ENCODE assay signal across 16 cellular contexts in the genomic region with DNA sequence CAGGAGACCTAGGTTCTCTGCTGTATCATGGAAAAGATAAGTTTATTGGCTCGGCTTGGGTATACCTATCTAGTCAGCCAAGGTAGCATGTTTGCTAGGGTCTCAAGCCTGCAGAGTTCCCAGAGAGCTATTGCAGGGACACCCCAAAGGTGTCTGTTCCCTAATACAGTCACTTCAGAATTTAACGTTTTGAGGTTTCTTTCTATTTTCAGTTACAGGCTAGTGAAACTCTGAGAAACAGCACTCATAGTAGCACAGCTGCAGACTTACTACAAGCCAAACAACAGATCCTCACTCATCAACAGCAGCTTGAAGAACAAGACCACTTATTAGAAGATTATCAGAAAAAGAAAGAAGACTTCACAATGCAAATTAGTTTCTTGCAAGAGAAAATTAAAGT. TPM values are rescaled to one million over a fixed set of nuclear protein-coding genes. Genes with fewer than 3 reads are reported as not detected.
DNase-seq lines count a peak whose midpoint lies in the region; ATAC-seq, FAIRE-seq and TF ChIP-seq lines count a peak whose summit lies in the region.
"Had no signal": no experiment of that assay in that cellular context is flagged by ENCODE, and none has a peak within 500 bp of the region (broad histone marks: within the 10 kb centered on the region; RNA-seq: fewer than 3 reads in every experiment).

No MANE protein-coding gene starts in this region.

- H3K27me3 ChIP-seq in KMS-11 (ENCODE audit: insufficient read depth, low read depth) = no peaks in the 10 kb centered on the region
- no peaks in the 10 kb centered on the region for H3K27me3 ChIP-seq in esophagus squamous epithelium

- H4K20me1 ChIP-seq in KMS-11 (ENCODE audit: insufficient read depth) = no peaks in the 10 kb centered on the region

- H3K36me3 Mint-ChIP-seq in activated T-helper 1 cell treated with anti-CD3 and anti-CD28 coated beads, Interleukin-12 subunit alpha, Interleukin-12 subunit beta, Interleukin-2, Interleukin-4 antibody, amounts not matched to agents 30 ng/mL and 10 ng/mL and 1 ng/mL, durations not matched to agents 14 hours and 24 hours and 36 hours (ENCODE audit: low read depth) = peaks cover 16% of the 10 kb centered on the region

- peaks cover 4% of the 10 kb centered on the region for H3K4me1 Mint-ChIP-seq in activated T-helper 1 cell treated with anti-CD3 and anti-CD28 coated beads, Interleukin-12 subunit alpha, Interleukin-12 subunit beta, Interleukin-2, Interleukin-4 antibody, amounts not matched to agents 30 ng/mL and 10 ng/mL and 1 ng/mL, durations not matched to agents 14 hours and 24 hours and 36 hours (ENCODE audit: low read depth)
- H3K4me1 Mint-ChIP-seq: activated naive CD8-positive, alpha-beta T cell treated with anti-CD3 and anti-CD28 coated beads for 36 hours had no signal

- H3K4me3 ChIP-seq in KMS-11 (IDR thresholded peaks at IDR 0.05; ENCODE audit: insufficient read depth, low read depth, low read length) = no peak overlapping the region
- H3K4me3 ChIP-seq in kidney (ENCODE audit: low read length in 2 of 2) = no peak overlapping the region
- H3K4me3 ChIP-seq in esophagus squamous epithelium = no peak overlapping the region
- H3K4me3 ChIP-seq: lung, thoracic aorta had no signal

- ATAC-seq in GM18511 (IDR thresholded peaks at IDR 0.05; ENCODE audit: unreplicated experiment) (peak; percentile 95), GM21360 (IDR thresholded peaks at IDR 0.05; ENCODE audit: unreplicated experiment) (peak; percentile 92), HG02981 (IDR thresholded peaks at IDR 0.05; ENCODE audit: unreplicated experiment) (peak; percentile 88)

- peak overlapping the region; percentile 88 for H3K4me2 ChIP-seq in KMS-11

- H3K79me2 ChIP-seq in KMS-11 (ENCODE audit: insufficient read depth, low read depth) = no peaks in the 10 kb centered on the region; the same call in 1 of the 2 replicates

- no peak overlapping the region for H3K4me3 Mint-ChIP-seq in activated T-helper 1 cell treated with anti-CD3 and anti-CD28 coated beads, Interleukin-12 subunit alpha, Interleukin-12 subunit beta, Interleukin-2, Interleukin-4 antibody, amounts not matched to agents 30 ng/mL and 10 ng/mL and 1 ng/mL, durations not matched to agents 14 hours and 24 hours and 36 hours
- H3K4me3 Mint-ChIP-seq: activated naive CD8-positive, alpha-beta T cell treated with anti-CD3 and anti-CD28 coated beads for 36 hours; IgD-negative memory B cell had no signal

- H3K9ac ChIP-seq in KMS-11 (peak overlapping the region; percentile 34), kidney (ENCODE audit: low read length in 2 of 2) (no peak overlapping the region)

- H2AFZ ChIP-seq in KMS-11 (ENCODE audit: low read depth) = peak overlapping the region; percentile 9; the same call in 1 of the 2 replicates

- H3K4me1 ChIP-seq in KMS-11 (ENCODE audit: low read depth, poor library complexity, severe bottlenecking) = peaks cover 77% of the 10 kb centered on the region
- no peaks in the 10 kb centered on the region for H3K4me1 ChIP-seq in kidney (ENCODE audit: control insufficient read depth in 1 of 2, insufficient read depth in 1 of 2, low read depth in 1 of 2, low read length in 2 of 2)
- H3K4me1 ChIP-seq in esophagus squamous epithelium = no peaks in the 10 kb centered on the region

- H3K27ac ChIP-seq in KMS-11 = peak overlapping the region; percentile 77
- H3K27ac ChIP-seq in kidney (ENCODE audit: low read depth in 2 of 2, low read length in 2 of 2) = no peak overlapping the region
- H3K27ac ChIP-seq in esophagus squamous epithelium = no peak overlapping the region
- H3K27ac ChIP-seq: thoracic aorta had no signal

- no peak for FAIRE-seq in kidney (lab: Jason Lieb, UNC)
- FAIRE-seq: frontal cortex had no signal

- H3K9me3 ChIP-seq in kidney (ENCODE audit: control insufficient read depth in 1 of 2, low read length in 2 of 2) (no peaks in the 10 kb centered on the region), esophagus squamous epithelium (no peaks in the 10 kb centered on the region)
- H3K9me3 ChIP-seq: thoracic aorta had no signal

- TF ChIP-seq CTCF in KMS-11 (conservative IDR thresholded peaks at IDR 0.05; ENCODE audit: low read depth, low read length) (no peak), kidney (IDR thresholded peaks at IDR 0.05; ENCODE audit: borderline replicate concordance, extremely low read depth, insufficient read depth) (no peak), esophagus squamous epithelium (IDR thresholded peaks at IDR 0.05) (no peak)

- H3K27ac Mint-ChIP-seq in activated T-helper 1 cell treated with anti-CD3 and anti-CD28 coated beads, Interleukin-12 subunit alpha, Interleukin-12 subunit beta, Interleukin-2, Interleukin-4 antibody, amounts not matched to agents 30 ng/mL and 10 ng/mL and 1 ng/mL, durations not matched to agents 14 hours and 24 hours and 36 hours = no peak overlapping the region
- H3K27ac Mint-ChIP-seq: activated naive CD8-positive, alpha-beta T cell treated with anti-CD3 and anti-CD28 coated beads for 36 hours; IgD-negative memory B cell had no signal

- WGBS in esophagus squamous epithelium, 2 donors = 50 to 68% methylated on average over 2 of the region's 2 CpGs

- no peaks in the 10 kb centered on the region for H3K27me3 Mint-ChIP-seq in activated T-helper 1 cell treated with anti-CD3 and anti-CD28 coated beads, Interleukin-12 subunit alpha, Interleukin-12 subunit beta, Interleukin-2, Interleukin-4 antibody, amounts not matched to agents 30 ng/mL and 10 ng/mL and 1 ng/mL, durations not matched to agents 14 hours and 24 hours and 36 hours (ENCODE audit: insufficient read depth)
- H3K27me3 Mint-ChIP-seq: activated naive CD8-positive, alpha-beta T cell treated with anti-CD3 and anti-CD28 coated beads for 36 hours; IgD-negative memory B cell had no signal

- intact Hi-C loops in activated T-helper 1 cell treated with anti-CD3 and anti-CD28 coated beads, Interleukin-12 subunit alpha, Interleukin-12 subunit beta, Interleukin-2, Interleukin-4 antibody, amounts not matched to agents 30 ng/mL and 10 ng/mL and 1 ng/mL, durations not matched to agents 14 hours and 24 hours and 36 hours (cut with micrococcal nuclease) = no loop called here
- intact Hi-C loops in kidney (cut with DNase I) (no loop called here), esophagus squamous epithelium (cut with DNase I) (no loop called here)

- no peaks in the 10 kb centered on the region for H3K36me3 ChIP-seq in KMS-11 (ENCODE audit: insufficient read depth)
- peaks cover 12 to 36% of the 10 kb centered on the region in 2 donors for H3K36me3 ChIP-seq in kidney (ENCODE audit: control insufficient read depth in 1 of 2, insufficient read depth in 2 of 2, low read length in 2 of 2)
- peaks cover 0 to 88% (median 11%) of the 10 kb centered on the region in 3 donors for H3K36me3 ChIP-seq in esophagus squamous epithelium

- no peak for DNase-seq in activated T-helper 1 cell treated with anti-CD3 and anti-CD28 coated beads, Interleukin-12 subunit alpha, Interleukin-12 subunit beta, Interleukin-2, Interleukin-4 antibody, amounts not matched to agents 30 ng/mL and 10 ng/mL and 1 ng/mL, durations not matched to agents 14 hours and 24 hours and 36 hours (ENCODE audit: low spot score)
- DNase-seq in foreskin melanocyte (no peak), kidney (no peak), esophagus squamous epithelium (lab: John Stamatoyannopoulos, UW) (no peak)
- DNase-seq: activated CD4-positive, alpha-beta T cell treated with anti-CD3 and anti-CD28 coated beads, Interleukin-2, amount 50 U/mL, for 48 hours; activated naive CD8-positive, alpha-beta T cell treated with anti-CD3 and anti-CD28 coated beads for 36 hours; dermis blood vessel endothelial cell; NCI-H526 treated with DMSO at 0.1 percent for 48 hours had no signal

- TF ChIP-seq POLR2A in esophagus squamous epithelium (IDR thresholded peaks at IDR 0.05) = no peak

- no peaks in the 10 kb centered on the region for H3K9me3 Mint-ChIP-seq in activated T-helper 1 cell treated with anti-CD3 and anti-CD28 coated beads, Interleukin-12 subunit alpha, Interleukin-12 subunit beta, Interleukin-2, Interleukin-4 antibody, amounts not matched to agents 30 ng/mL and 10 ng/mL and 1 ng/mL, durations not matched to agents 14 hours and 24 hours and 36 hours
- H3K9me3 Mint-ChIP-seq: activated naive CD8-positive, alpha-beta T cell treated with anti-CD3 and anti-CD28 coated beads for 36 hours; IgD-negative memory B cell had no signal

RNA-seq across cellular contexts. Expression of gene AKAP9, which starts 54.7 kb away (rescaled TPM):
- 34.1 and 36.1 TPM in 2 replicates for total RNA-seq in activated T-helper 1 cell treated with anti-CD3 and anti-CD28 coated beads, Interleukin-12 subunit alpha, Interleukin-12 subunit beta, Interleukin-2, Interleukin-4 antibody, amounts not matched to agents 30 ng/mL and 10 ng/mL and 1 ng/mL, durations not matched to agents 14 hours and 24 hours and 36 hours
- total RNA-seq in kidney (66.8 TPM), esophagus squamous epithelium (10 to 100 TPM; 49.7 to 82.6 (median 55.8) TPM)
- polyA plus RNA-seq in kidney (ENCODE audit: insufficient read depth, low read depth, low replicate concordance) = 18.5 TPM
